1 cellular context compared by ENCODE assay signal in genomic region chr17:74296548-74296936, GRCh38.
TF ChIP-seq lines count a peak whose summit lies in the region.

No MANE protein-coding gene starts in this region.

TF ChIP-seq in K562, 482 proteins besides CTCF, POLR2A, EP300 and RAD21 (continued from another document and continues in another):
- no peak for TF ChIP-seq PATZ1 (CRISPR knock-in tag; IDR thresholded peaks at IDR 0.05; ENCODE audit: borderline replicate concordance)
- no peak for TF ChIP-seq ZC3H4 (CRISPR knock-in tag; IDR thresholded peaks at IDR 0.05; ENCODE audit: borderline replicate concordance)
- TF ChIP-seq LEF1 (IDR thresholded peaks at IDR 0.05): peak; percentile 89
- peak; percentile 84 for TF ChIP-seq GATA2 (CRISPR knock-in tag; IDR thresholded peaks at IDR 0.05)
- peak; percentile 69; the same call in 1 of the 2 replicates for TF ChIP-seq MEF2D (tag; conservative IDR thresholded peaks at IDR 0.05; ENCODE audit: low read depth)
- TF ChIP-seq PHF8 (IDR thresholded peaks at IDR 0.05; ENCODE audit: borderline replicate concordance, low read length): no peak
- TF ChIP-seq CBX5 (IDR thresholded peaks at IDR 0.05; ENCODE audit: borderline replicate concordance, low read depth): 0 out of 2 replicates have a peak, but pooled peaks have one; percentile 24
- TF ChIP-seq ATF3 (IDR thresholded peaks at IDR 0.05): no peak; the same call in 1 of the 2 replicates
- TF ChIP-seq ATF3 (CRISPR knock-in tag; conservative IDR thresholded peaks at IDR 0.05): 0 out of 2 replicates have a peak, but pooled peaks have one; percentile 18
- peak; percentile 58 for TF ChIP-seq ZEB2 (IDR thresholded peaks at IDR 0.05)
- TF ChIP-seq ZBTB2 (IDR thresholded peaks at IDR 0.05): peak; percentile 42; the same call in 1 of the 2 replicates
- no peak for TF ChIP-seq RREB1 (CRISPR knock-in tag; IDR thresholded peaks at IDR 0.05)
- no peak for TF ChIP-seq ZNF696 (CRISPR knock-in tag; conservative IDR thresholded peaks at IDR 0.05)
- no peak for TF ChIP-seq SRSF9 (IDR thresholded peaks at IDR 0.05; ENCODE audit: borderline replicate concordance, low read depth, low read length)
- TF ChIP-seq RNF2 (IDR thresholded peaks at IDR 0.05): peak; percentile 75
- TF ChIP-seq RBM15 (IDR thresholded peaks at IDR 0.05; ENCODE audit: insufficient read depth, low read length): no peak
- TF ChIP-seq HDAC2 (IDR thresholded peaks at IDR 0.05): 0 out of 2 replicates have a peak, but pooled peaks have one; percentile 16
- peak; percentile 69; the same call in 1 of the 2 replicates for TF ChIP-seq ATF6 (CRISPR knock-in tag; IDR thresholded peaks at IDR 0.05)
- TF ChIP-seq MEIS2 (IDR thresholded peaks at IDR 0.05; ENCODE audit: partially characterized antibody): peak; percentile 72
- TF ChIP-seq RUNX1 (IDR thresholded peaks at IDR 0.05; ENCODE audit: low read depth): no peak
- no peak for TF ChIP-seq ZBTB1 (CRISPR knock-in tag; IDR thresholded peaks at IDR 0.05; ENCODE audit: borderline replicate concordance, low read depth)
- no peak for TF ChIP-seq KLF6 (CRISPR knock-in tag; IDR thresholded peaks at IDR 0.05; ENCODE audit: borderline replicate concordance)
- no peak for TF ChIP-seq ZNF75A (CRISPR knock-in tag; IDR thresholded peaks at IDR 0.05)
- TF ChIP-seq STAG1 (CRISPR knock-in tag; IDR thresholded peaks at IDR 0.05; ENCODE audit: borderline replicate concordance): no peak
- no peak for TF ChIP-seq TCFL5 (CRISPR knock-in tag; conservative IDR thresholded peaks at IDR 0.05)
- TF ChIP-seq KDM1A (IDR thresholded peaks at IDR 0.05): peak; percentile 20 to 36; a peak in 2 of 4 replicates
- no peak for TF ChIP-seq TAF9B (IDR thresholded peaks at IDR 0.05; ENCODE audit: partially characterized antibody)
- no peak for TF ChIP-seq FOXO4 (CRISPR knock-in tag; IDR thresholded peaks at IDR 0.05)
- TF ChIP-seq PRMT5 (CRISPR knock-in tag; IDR thresholded peaks at IDR 0.05): no peak
- TF ChIP-seq CUX1 (CRISPR knock-in tag; IDR thresholded peaks at IDR 0.05): no peak
- TF ChIP-seq HOXB6 (CRISPR knock-in tag; IDR thresholded peaks at IDR 0.05; ENCODE audit: borderline replicate concordance): no peak
- TF ChIP-seq ZNF41 (CRISPR knock-in tag; conservative IDR thresholded peaks at IDR 0.05): no peak
- TF ChIP-seq ARNT (IDR thresholded peaks at IDR 0.05): peak; percentile 47 to 70; a peak in 2 of 4 replicates
- TF ChIP-seq TAF15 (IDR thresholded peaks at IDR 0.05; ENCODE audit: low read depth, low read length): no peak
- peak; percentile 68 for TF ChIP-seq NFIC (IDR thresholded peaks at IDR 0.05)
- TF ChIP-seq CTBP1 (IDR thresholded peaks at IDR 0.05; ENCODE audit: borderline replicate concordance): peak; percentile 80
- no peak for TF ChIP-seq HBP1 (CRISPR knock-in tag; IDR thresholded peaks at IDR 0.05)
- peak; percentile 67; the same call in 1 of the 2 replicates for TF ChIP-seq ZNF324 (CRISPR knock-in tag; IDR thresholded peaks at IDR 0.05)
- no peak for TF ChIP-seq ZNF239 (CRISPR knock-in tag; IDR thresholded peaks at IDR 0.05)
- TF ChIP-seq JUN (IDR thresholded peaks at IDR 0.05; ENCODE audit: borderline replicate concordance, low read depth, low read length): 0 out of 2 replicates have a peak, but pooled peaks have one; percentile 35
- no peak; the same call in 1 of the 2 replicates for TF ChIP-seq JUN (CRISPR knock-in tag; IDR thresholded peaks at IDR 0.05; ENCODE audit: borderline replicate concordance)
- peak; percentile 8; the same call in 1 of the 2 replicates for TF ChIP-seq HEY1 (CRISPR knock-in tag; IDR thresholded peaks at IDR 0.05; ENCODE audit: borderline replicate concordance)
- no peak for TF ChIP-seq ZNF699 (CRISPR knock-in tag; IDR thresholded peaks at IDR 0.05; ENCODE audit: insufficient replicate concordance)
- TF ChIP-seq SMAD2 (IDR thresholded peaks at IDR 0.05; ENCODE audit: low read depth, low read length): no peak
- TF ChIP-seq SMARCE1 (IDR thresholded peaks at IDR 0.05): peak; percentile 85
